ENCODE assay signal across 8 cellular contexts in the genomic region with DNA sequence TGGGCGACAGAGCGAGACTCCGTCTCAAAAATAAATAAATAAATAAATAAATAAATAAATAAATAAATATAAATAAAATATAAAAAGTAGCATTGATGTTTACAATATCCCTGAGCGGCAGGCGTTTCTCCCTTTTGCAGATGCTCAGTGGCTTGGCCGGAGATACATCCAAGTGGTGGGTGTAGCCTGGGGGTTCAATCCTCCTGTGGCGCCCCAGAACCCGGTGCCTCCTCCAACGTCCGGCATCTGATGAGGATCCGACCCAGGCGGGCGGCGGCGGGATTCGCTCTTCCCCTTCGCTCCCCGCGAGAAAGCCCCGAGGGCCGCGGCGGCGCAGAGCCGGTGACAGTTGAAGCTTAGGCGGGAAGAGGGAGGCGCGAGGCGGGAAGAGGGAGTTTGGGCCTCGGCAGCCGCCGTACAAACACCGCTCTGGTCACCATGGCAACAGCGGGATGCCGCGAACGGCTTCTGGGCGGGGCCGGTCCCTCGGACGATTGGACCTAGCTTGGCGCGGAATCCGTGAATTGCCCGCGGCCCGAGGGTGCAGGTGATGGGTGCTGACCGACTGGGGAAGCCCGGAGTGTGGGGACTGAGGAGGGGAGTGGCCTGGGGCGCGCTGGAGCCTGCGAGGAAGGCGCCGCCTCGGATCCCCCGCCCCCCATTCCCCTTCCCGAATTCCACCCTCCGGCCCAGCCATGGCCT. TPM values are rescaled to one million over a fixed set of nuclear protein-coding genes. Genes with fewer than 3 reads are reported as not detected.
DNase-seq lines count a peak whose midpoint lies in the region; ATAC-seq lines count a peak whose summit lies in the region.

No MANE protein-coding gene starts in this region.

- in situ Hi-C loops in KBM-7 (cut with MboI; ENCODE audit: low pct_unique_long_range_greater_than_20kb, low sequenced_read_pairs) = no loop called here

- peak overlapping the region; percentile 80 for H3K27ac ChIP-seq in BLaER1
- H3K27ac ChIP-seq in muscle layer of colon (ENCODE audit: low read depth, low read length) = peak overlapping the region; percentile 27

- peak; percentile 65 for ATAC-seq in GM19455 (IDR thresholded peaks at IDR 0.05; ENCODE audit: unreplicated experiment)
- peak; percentile 73 for ATAC-seq in esophagus mucosa

- peak overlapping the region; percentile 99 for H3K4me2 ChIP-seq in BLaER1

- H4K20me1 ChIP-seq in BLaER1 = no peaks in the 10 kb centered on the region

- H3K27me3 ChIP-seq in BLaER1 = no peaks in the 10 kb centered on the region
- no peaks in the 10 kb centered on the region for H3K27me3 ChIP-seq in muscle layer of colon (ENCODE audit: control insufficient read depth in 1 of 2, insufficient read depth in 2 of 2, low read length in 2 of 2)

- H3K9me3 ChIP-seq in BLaER1 (no peaks in the 10 kb centered on the region), muscle layer of colon (ENCODE audit: low read length) (no peaks in the 10 kb centered on the region)

- peaks cover 34% of the 10 kb centered on the region for H3K4me1 ChIP-seq in BLaER1
- peaks cover 7% of the 10 kb centered on the region for H3K4me1 ChIP-seq in muscle layer of colon (ENCODE audit: insufficient read depth, low read length)

- DNase-seq in KBM-7 = peak; percentile 95
- DNase-seq in OCI-M1 (lab: John Stamatoyannopoulos, UW) = peak; percentile 96
- DNase-seq in activated T-cell treated with anti-CD3 and anti-CD28 coated beads, Interleukin-2, amount 50 U/mL, for 1 hour = peak; percentile 85
- peak; percentile 81 to 87 for DNase-seq in stimulated activated CD8-positive, alpha-beta memory T cell treated with anti-CD3 and anti-CD28 coated beads, Interleukin-4, amount 100 ng/mL, for 4 hours (ENCODE audit: low read depth in 2 of 2, low spot score in 1 of 2)

- H3K4me3 ChIP-seq in BLaER1 (peak overlapping the region; percentile 89), muscle layer of colon (ENCODE audit: low read depth in 1 of 2, low read length in 2 of 2) (peak overlapping the region; percentile 75 to 79)

- H3K9ac ChIP-seq in BLaER1 = peak overlapping the region; percentile 82
- H3K9ac ChIP-seq in muscle layer of colon (ENCODE audit: low read length) = peak overlapping the region; percentile 28

- H3K36me3 ChIP-seq in BLaER1 (no peaks in the 10 kb centered on the region; the same call in 1 of the 2 replicates), muscle layer of colon (ENCODE audit: insufficient read depth, low read length) (no peaks in the 10 kb centered on the region)

RNA-seq across cellular contexts. Expression of gene ALDOA, which starts 12.7 kb away (rescaled TPM):
- 1,863 TPM for total RNA-seq in esophagus mucosa

RNA-seq across cellular contexts. Expression of gene TLCD3B, which starts 21.8 kb away (rescaled TPM):
- total RNA-seq in esophagus mucosa = 0.20 TPM

RNA-seq across cellular contexts. Expression of gene PPP4C, which starts 23.0 kb away (rescaled TPM):
- 112 TPM for total RNA-seq in esophagus mucosa

RNA-seq across cellular contexts. Expression of gene C16orf92, which starts 29.8 kb away (rescaled TPM):
- total RNA-seq in esophagus mucosa = not detected

RNA-seq across cellular contexts. Expression of gene TBX6, which starts 38.9 kb away (rescaled TPM):
- 3.6 TPM for total RNA-seq in esophagus mucosa

Comparison
In these comparisons a context has a peak if more than half of its experiments do, and no peak if none do; other contexts are left out.
1. Peak in every context shown above with its lines: DNase-seq, ATAC-seq, H3K4me3 ChIP-seq and H3K27ac ChIP-seq.